20 cellular contexts compared by ENCODE assay signal in the genomic region with DNA sequence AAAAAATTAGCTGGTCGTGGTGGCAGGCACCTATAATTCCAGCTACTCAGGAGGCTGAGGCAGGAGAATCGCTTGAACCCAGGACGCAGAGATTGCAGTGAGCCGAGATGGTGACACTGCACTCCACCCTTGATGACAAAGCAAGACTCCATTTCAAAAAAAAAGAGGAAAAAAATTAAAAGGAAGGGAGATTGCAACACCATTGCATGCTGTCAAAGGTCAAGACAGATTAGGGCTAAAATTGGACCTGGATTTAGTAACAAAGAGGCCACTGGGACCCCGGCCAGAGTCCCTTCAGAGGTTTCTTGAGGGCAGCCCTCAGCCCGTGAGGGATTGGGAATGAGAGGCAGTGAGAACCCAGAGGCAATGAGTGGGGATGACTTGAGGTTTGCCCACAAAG. TPM values are rescaled to one million over a fixed set of nuclear protein-coding genes. Genes with fewer than 3 reads are reported as not detected.
DNase-seq lines count a peak whose midpoint lies in the region; ATAC-seq, FAIRE-seq and TF ChIP-seq lines count a peak whose summit lies in the region.
"Had no signal": no experiment of that assay in that cellular context is flagged by ENCODE, and none has a peak within 500 bp of the region (broad histone marks: within the 10 kb centered on the region; RNA-seq: fewer than 3 reads in every experiment).

No MANE protein-coding gene starts in this region.

- intact Hi-C loops in body of pancreas (cut with DNase I) = no loop called here
- intact Hi-C loops in HepG2 (cut with micrococcal nuclease; ENCODE audit: unreplicated experiment) = no loop called here
- intact Hi-C loops in aorta (cut with DNase I) = no loop called here
- intact Hi-C loops in sigmoid colon (cut with DNase I) = no loop called here

- ATAC-seq in body of pancreas (peak; percentile 15), HepG2 (no peak), aorta (ENCODE audit: low FRiP score) (peak; percentile 38)
- ATAC-seq: HCT116 had no signal

- H4K20me1 ChIP-seq in HepG2 (ENCODE audit: insufficient read depth, low read length) = no peaks in the 10 kb centered on the region

- H3K27ac ChIP-seq in body of pancreas = no peak overlapping the region
- H3K27ac ChIP-seq in HepG2 (ENCODE audit: extremely low read length, insufficient read depth, low read length) = no peak overlapping the region
- H3K27ac ChIP-seq in aorta (ENCODE audit: low read depth in 1 of 2, low read length in 2 of 2) = no peak overlapping the region
- H3K27ac ChIP-seq in sigmoid colon = no peak overlapping the region
- H3K27ac ChIP-seq: brain microvascular endothelial cell, C4-2B, esophagus squamous epithelium, RWPE1 had no signal

- CTCF ChIA-PET in HepG2 (lab: Yijun Ruan, JAX; ENCODE audit: low intra/inter-chr PET ratio, low total read pairs) = no interaction called here

- in situ Hi-C loops in HepG2 (cut with HindIII; ENCODE audit: extremely low pct_ligation_motif_present, low pct_unique_long_range_greater_than_20kb) = no loop called here

- H3K4me2 ChIP-seq in HepG2 (ENCODE audit: low read depth, low read length) = peak overlapping the region; percentile 42

- peak in 1 of 2 experiments; percentile 75; a peak in 2 of 4 replicates for TF ChIP-seq EP300 in HepG2 (IDR thresholded peaks at IDR 0.05; ENCODE audit: low read depth in 2 of 2, low read length in 2 of 2)
- no peak for TF ChIP-seq EP300 in HepG2 (CRISPR knock-in tag; IDR thresholded peaks at IDR 0.05; ENCODE audit: borderline replicate concordance)
- no peak for TF ChIP-seq EP300 in sigmoid colon (IDR thresholded peaks at IDR 0.05)

- FAIRE-seq in HepG2 (lab: Jason Lieb, UNC) = peak; percentile 52
- FAIRE-seq: keratinocyte had no signal

- TF ChIP-seq POLR2A in body of pancreas (IDR thresholded peaks at IDR 0.05) (no peak), HepG2 (IDR thresholded peaks at IDR 0.05; ENCODE audit: insufficient read depth in 1 of 2, low read depth in 2 of 2, low read length in 2 of 2) (no peak), sigmoid colon (IDR thresholded peaks at IDR 0.05) (no peak)

- no peak overlapping the region for H3K4me3 ChIP-seq in body of pancreas
- peak overlapping the region in 1 of 3 experiments; percentile 4; a peak in 1 of 6 replicates for H3K4me3 ChIP-seq in HepG2 (replicated peaks in 1 of 3; ENCODE audit: insufficient read depth in 1 of 3, low read depth in 2 of 3, low read length in 3 of 3)
- H3K4me3 ChIP-seq in aorta (ENCODE audit: low read length in 2 of 2) = no peak overlapping the region
- no peak overlapping the region for H3K4me3 ChIP-seq in sigmoid colon
- H3K4me3 ChIP-seq: esophagus squamous epithelium had no signal

- WGBS in body of pancreas, 2 donors = 48 to 49% methylated on average over 6 of the region's 6 CpGs
- 1% methylated on average over 6 of the region's 6 CpGs for WGBS in HepG2 (ENCODE audit: low lambda C conversion rate)
- 78 to 80% methylated on average over 6 of the region's 6 CpGs for WGBS in aorta, 2 donors
- 67 to 71% methylated on average over 6 of the region's 6 CpGs for WGBS in sigmoid colon, 2 donors

- H3K27me3 ChIP-seq in body of pancreas (no peaks in the 10 kb centered on the region), HepG2 (ENCODE audit: control insufficient read depth in 1 of 2, insufficient read depth in 2 of 2, low read length in 2 of 2) (no peaks in the 10 kb centered on the region), aorta (ENCODE audit: control insufficient read depth in 1 of 2, insufficient read depth in 2 of 2, low read length in 1 of 2) (no peaks in the 10 kb centered on the region), sigmoid colon (no peaks in the 10 kb centered on the region)
- H3K27me3 ChIP-seq: brain microvascular endothelial cell, esophagus squamous epithelium had no signal

- H3K9ac ChIP-seq in HepG2 (ENCODE audit: insufficient read depth, low read depth, low read length) = no peak overlapping the region

- H3K79me2 ChIP-seq in HepG2 (ENCODE audit: insufficient read depth, low read length) = no peaks in the 10 kb centered on the region

- no peaks in the 10 kb centered on the region for H3K9me3 ChIP-seq in body of pancreas
- no peaks in the 10 kb centered on the region for H3K9me3 ChIP-seq in HepG2 (ENCODE audit: low read length)
- no peaks in the 10 kb centered on the region for H3K9me3 ChIP-seq in aorta (ENCODE audit: control insufficient read depth, low read length)
- H3K9me3 ChIP-seq in sigmoid colon = no peaks in the 10 kb centered on the region
- H3K9me3 ChIP-seq: esophagus squamous epithelium had no signal

- no peaks in the 10 kb centered on the region for H3K36me3 ChIP-seq in body of pancreas (replicated peaks in 1 of 2; ENCODE audit: insufficient read depth in 1 of 2, low read depth in 2 of 2)
- no peaks in the 10 kb centered on the region for H3K36me3 ChIP-seq in HepG2 (replicated peaks in 1 of 2; ENCODE audit: control insufficient read depth in 1 of 2, insufficient read depth in 2 of 2, low read length in 2 of 2)
- H3K36me3 ChIP-seq in aorta (ENCODE audit: control insufficient read depth in 1 of 2, insufficient read depth in 2 of 2, low read length in 1 of 2) = no peaks in the 10 kb centered on the region
- H3K36me3 ChIP-seq in sigmoid colon = no peaks in the 10 kb centered on the region
- H3K36me3 ChIP-seq: brain microvascular endothelial cell, esophagus squamous epithelium had no signal

- H3K4me1 ChIP-seq in body of pancreas = peaks cover 13% of the 10 kb centered on the region
- peaks cover 62% of the 10 kb centered on the region for H3K4me1 ChIP-seq in HepG2 (ENCODE audit: insufficient read depth, low read length)
- no peaks in the 10 kb centered on the region for H3K4me1 ChIP-seq in aorta (ENCODE audit: control insufficient read depth in 1 of 2, insufficient read depth in 2 of 2, low read length in 2 of 2)
- peaks cover 0 to 13% (median 3%) of the 10 kb centered on the region in 4 donors for H3K4me1 ChIP-seq in sigmoid colon

- no peak overlapping the region for H2AFZ ChIP-seq in HepG2 (ENCODE audit: low read length)

- no peak for TF ChIP-seq RAD21 in HepG2 (CRISPR knock-in tag; IDR thresholded peaks at IDR 0.05)

- DNase-seq in NOMO-1 treated with DMSO at 0.1 percent for 48 hours (lab: John Stamatoyannopoulos, UW; ENCODE audit: unreplicated experiment) (peak; percentile 83), body of pancreas (peak in 2 of 4 donors; percentile 38 to 48), HepG2 (ENCODE audit: low spot score) (no peak), aorta (no peak), sigmoid colon (no peak), midbrain (lab: John Stamatoyannopoulos, UW) (no peak)
- DNase-seq in effector CD4-positive, alpha-beta T cell = no peak
- DNase-seq: activated CD4-positive, alpha-beta T cell treated with anti-CD3 and anti-CD28 coated beads for 36 hours; activated naive CD4-positive, alpha-beta T cell; brain microvascular endothelial cell; DMS53; esophagus squamous epithelium; NCI-H2081 treated with DMSO at 0.1 percent for 48 hours; stimulated activated CD4-positive, alpha-beta T cell treated with anti-CD3 and anti-CD28 coated beads, Interleukin-4, amount 100 ng/mL, for 24 hours; stimulated activated CD8-positive, alpha-beta memory T cell treated with anti-CD3 and anti-CD28 coated beads, Interleukin-4, amount 100 ng/mL, for 48 hours; T-helper 2 cell had no signal

- no TSS peak for BruUV-seq in HepG2 (replicated peaks; lab: Mats Ljungman, UMichigan)

- POLR2A ChIA-PET in HepG2 (lab: Yijun Ruan, JAX) = interaction anchor here (2.1 kb wide), 1 partner anchor 12 kb away, joined by 8 read pairs; a partner anchor contains a TSS

- TF ChIP-seq CTCF in body of pancreas (IDR thresholded peaks at IDR 0.05) (no peak), HepG2 (CRISPR knock-in tag; IDR thresholded peaks at IDR 0.05) (no peak), sigmoid colon (IDR thresholded peaks at IDR 0.05) (no peak)

RNA-seq across cellular contexts. Expression of a gene that starts 8.2 kb away (rescaled TPM):
- total RNA-seq in body of pancreas (10 to 100 TPM; 16.9 to 35.6 TPM), HepG2 (2016; rRNA removed; fragmentation: Illumina TruSeq; extraction: Trizol) (3.1 and 5.4 TPM in 2 replicates), aorta (100 to 1,000 TPM in 1 of 2 donors, 10 to 100 TPM in 1; 73.1 to 145 TPM), sigmoid colon (100 to 1,000 TPM in 1 of 4 donors, 10 to 100 TPM in 3; 15.3 to 104 (median 26.1) TPM)
- 1.1 and 1.3 TPM in 2 replicates for total RNA-seq in HepG2 (2016; cell fraction: cytosol; rRNA removed; fragmentation: Illumina TruSeq; extraction: Trizol; ENCODE audit: low read depth)
- 3.7 and 5.5 TPM in 2 replicates for total RNA-seq in HepG2 (2016; cell fraction: insoluble cytoplasmic fraction; rRNA removed; fragmentation: Illumina TruSeq; extraction: Trizol)
- 2.3 and 2.5 TPM in 2 replicates for total RNA-seq in HepG2 (2016; cell fraction: membrane; rRNA removed; fragmentation: Illumina TruSeq; extraction: Trizol)
- total RNA-seq in HepG2 (2016; cell fraction: nucleus; rRNA removed; fragmentation: Illumina TruSeq; extraction: Trizol) = 4.4 and 6.4 TPM in 2 replicates
- polyA plus RNA-seq in HepG2 (2011; rRNA removed) (14.3 and 17.1 TPM in 2 replicates), aorta (10 to 100 TPM; 57.4 to 86.8 TPM), sigmoid colon (10 to 100 TPM; 18.5 to 41.4 (median 35.4) TPM)
- 15.6 and 18.3 TPM in 2 replicates for polyA plus RNA-seq in HepG2 (2011; cell fraction: cytosol; rRNA removed)
- polyA plus RNA-seq in HepG2 (2011; cell fraction: nucleus; rRNA removed) = 15.7 and 16.6 TPM in 2 replicates
- polyA plus RNA-seq in HepG2 (2012) = 12.4 and 26.2 TPM in 2 replicates
- polyA plus RNA-seq in HepG2 (2016; cell fraction: cytosol; fragmentation: Illumina TruSeq; extraction: Trizol; ENCODE audit: low read depth) = 0.70 and 0.71 TPM in 2 replicates
- polyA plus RNA-seq in HepG2 (2016; cell fraction: insoluble cytoplasmic fraction; fragmentation: Illumina TruSeq; extraction: Trizol; ENCODE audit: low read depth) = 3.5 and 3.7 TPM in 2 replicates
- 1.2 and 1.9 TPM in 2 replicates for polyA plus RNA-seq in HepG2 (2016; cell fraction: membrane; fragmentation: Illumina TruSeq; extraction: Trizol; ENCODE audit: low read depth)
- polyA plus RNA-seq in HepG2 (2016; cell fraction: nucleus; fragmentation: Illumina TruSeq; extraction: Trizol; ENCODE audit: insufficient read depth, low read depth) = 7.1 and 7.9 TPM in 2 replicates
- polyA minus RNA-seq in HepG2 (2011; rRNA and poly(A)+ RNA removed; ENCODE audit: low replicate concordance) = 2.5 and 12.3 TPM in 2 replicates
- polyA minus RNA-seq in HepG2 (2011; cell fraction: cytosol; rRNA and poly(A)+ RNA removed) = 11.3 and 12.8 TPM in 2 replicates
- 7.3 and 8.1 TPM in 2 replicates for polyA minus RNA-seq in HepG2 (2011; cell fraction: nucleus; rRNA and poly(A)+ RNA removed)

RNA-seq across cellular contexts. Expression of a gene that starts 11.9 kb away (rescaled TPM):
- 10 to 100 TPM; 41.5 to 68.0 TPM for total RNA-seq in body of pancreas
- total RNA-seq in HepG2 (2016; rRNA removed; fragmentation: Illumina TruSeq; extraction: Trizol) = 1.8 and 4.8 TPM in 2 replicates
- total RNA-seq in HepG2 (2016; cell fraction: cytosol; rRNA removed; fragmentation: Illumina TruSeq; extraction: Trizol; ENCODE audit: low read depth) = 0.61 and 0.71 TPM in 2 replicates
- 1.9 and 5.2 TPM in 2 replicates for total RNA-seq in HepG2 (2016; cell fraction: insoluble cytoplasmic fraction; rRNA removed; fragmentation: Illumina TruSeq; extraction: Trizol)
- 1.3 TPM in 2 replicates for total RNA-seq in HepG2 (2016; cell fraction: membrane; rRNA removed; fragmentation: Illumina TruSeq; extraction: Trizol)
- 8.4 and 11.2 TPM in 2 replicates for total RNA-seq in HepG2 (2016; cell fraction: nucleus; rRNA removed; fragmentation: Illumina TruSeq; extraction: Trizol)
- 11.5 and 12.3 TPM in 2 replicates for polyA plus RNA-seq in HepG2 (2011; rRNA removed)
- 2.7 and 3.9 TPM in 2 replicates for polyA plus RNA-seq in HepG2 (2011; cell fraction: cytosol; rRNA removed)
- 73.3 and 101 TPM in 2 replicates for polyA plus RNA-seq in HepG2 (2011; cell fraction: nucleus; rRNA removed)
- polyA plus RNA-seq in HepG2 (2012) = 6.5 and 7.3 TPM in 2 replicates
- polyA plus RNA-seq in HepG2 (2016; cell fraction: cytosol; fragmentation: Illumina TruSeq; extraction: Trizol; ENCODE audit: low read depth) = 0.44 and 0.53 TPM in 2 replicates
- 0.96 and 1.7 TPM in 2 replicates for polyA plus RNA-seq in HepG2 (2016; cell fraction: insoluble cytoplasmic fraction; fragmentation: Illumina TruSeq; extraction: Trizol; ENCODE audit: low read depth)
- polyA plus RNA-seq in HepG2 (2016; cell fraction: membrane; fragmentation: Illumina TruSeq; extraction: Trizol; ENCODE audit: low read depth) = 0.88 and 1.6 TPM in 2 replicates
- polyA plus RNA-seq in HepG2 (2016; cell fraction: nucleus; fragmentation: Illumina TruSeq; extraction: Trizol; ENCODE audit: insufficient read depth, low read depth) = 22.2 and 23.2 TPM in 2 replicates
- polyA minus RNA-seq in HepG2 (2011; rRNA and poly(A)+ RNA removed; ENCODE audit: low replicate concordance) = 27.4 and 36.9 TPM in 2 replicates
- polyA minus RNA-seq in HepG2 (2011; cell fraction: cytosol; rRNA and poly(A)+ RNA removed) = 2.6 and 3.8 TPM in 2 replicates
- polyA minus RNA-seq in HepG2 (2011; cell fraction: nucleus; rRNA and poly(A)+ RNA removed) = 21.3 and 31.8 TPM in 2 replicates
- 10 to 100 TPM; 25.0 to 25.8 TPM for total RNA-seq in aorta
- polyA plus RNA-seq in aorta = 10 to 100 TPM in 1 of 2 donors, 1 to 10 TPM in 1; 8.8 to 74.1 TPM
- 10 to 100 TPM; 10.7 to 36.2 (median 26.5) TPM for total RNA-seq in sigmoid colon
- polyA plus RNA-seq in sigmoid colon = 10 to 100 TPM in 1 of 3 donors, 1 to 10 TPM in 2; 6.6 to 21.1 (median 8.6) TPM
